14 cellular contexts compared by ENCODE assay signal in genomic region chr4:16598241-16599224, GRCh38.
DNase-seq lines count a peak whose midpoint lies in the region; ATAC-seq and TF ChIP-seq lines count a peak whose summit lies in the region.
"Had no signal": no experiment of that assay in that cellular context is flagged by ENCODE, and none has a peak within 500 bp of the region (broad histone marks: within the 10 kb centered on the region; RNA-seq: fewer than 3 reads in every experiment).

No MANE protein-coding gene starts in this region.

- peaks cover 5% of the 10 kb centered on the region; the same call in 1 of the 2 replicates for H3K36me3 ChIP-seq in GM23248 (ENCODE audit: low read depth)
- H3K36me3 ChIP-seq in SJCRH30, result no peaks in the 10 kb centered on the region
- no peaks in the 10 kb centered on the region for H3K36me3 ChIP-seq in endodermal cell (ENCODE audit: control insufficient read depth, insufficient read depth, low read length)

- intact Hi-C loops in left colon (cut with DNase I, micrococcal nuclease) (no loop called here), head of caudate nucleus (cut with DNase I) (no loop called here)

- no peaks in the 10 kb centered on the region for H3K9me2 ChIP-seq in GM23248 (ENCODE audit: insufficient read depth)

- in situ Hi-C loops in GM23248 (cut with MboI), result no loop called here

- H3K27ac Mint-ChIP-seq in endodermal cell (peak overlapping the region; percentile 65), nephron (peak overlapping the region; percentile 28 to 46 (median 32))
- H3K27ac Mint-ChIP-seq: activated naive CD4-positive, alpha-beta T cell treated with anti-CD3 and anti-CD28 coated beads, Interleukin-2, amount 50 U/mL, for 24 hours had no signal

- H4K20me1 ChIP-seq in GM23248 (ENCODE audit: insufficient read depth), result no peaks in the 10 kb centered on the region

- H3K4me1 ChIP-seq in GM23248 (ENCODE audit: insufficient read depth), result peaks cover 13% of the 10 kb centered on the region; the same call in 1 of the 2 replicates
- H3K4me1 ChIP-seq in SJCRH30, result 0 out of 2 replicates have a peak, but pooled peaks cover 3% of the 10 kb centered on the region
- H3K4me1 ChIP-seq in endodermal cell (ENCODE audit: control insufficient read depth, insufficient read depth, low read length), result no peaks in the 10 kb centered on the region

- 83 to 87% methylated on average over 9 of the region's 9 CpGs for WGBS in GM23248 (ENCODE audit: low coverage in 1 of 2, low lambda C conversion rate in 2 of 2, missing lambda C conversion rate in 2 of 2), 2 experiments
- 92 to 96% methylated on average over 4 to 9 of the region's 9 CpGs for whole genome bisulfite sequencing in endodermal cell (ENCODE audit: insufficient coverage in 1 of 2, insufficient read length in 1 of 2), 2 experiments

- H3K4me2 ChIP-seq in GM23248 (ENCODE audit: unreplicated experiment), result no peak overlapping the region

- H3K9me3 ChIP-seq in GM23248 (ENCODE audit: low read depth), result no peaks in the 10 kb centered on the region
- no peaks in the 10 kb centered on the region for H3K9me3 ChIP-seq in SJCRH30 (replicated peaks)
- H3K9me3 ChIP-seq in endodermal cell (ENCODE audit: control insufficient read depth, low read length), result no peaks in the 10 kb centered on the region

- H3K79me2 ChIP-seq in GM23248 (ENCODE audit: insufficient read depth), result peaks cover 29% of the 10 kb centered on the region

- H2AFZ ChIP-seq in GM23248, result 0 out of 2 replicates have a peak overlapping the region, but pooled peaks have one; percentile 12

- peak overlapping the region; percentile 57 for H3K27ac ChIP-seq in GM23248
- H3K27ac ChIP-seq in SJCRH30, result peak overlapping the region; percentile 8; the same call in 1 of the 2 replicates
- H3K27ac ChIP-seq in endodermal cell (ENCODE audit: low read depth, low read length), result peak overlapping the region; percentile 70

- H3K4me3 ChIP-seq in GM23248, result no peak overlapping the region
- no peak overlapping the region for H3K4me3 ChIP-seq in SJCRH30
- no peak overlapping the region for H3K4me3 ChIP-seq in endodermal cell (ENCODE audit: low read length)

- TF ChIP-seq CTCF in endodermal cell (conservative IDR thresholded peaks at IDR 0.05) (no peak), nephron (IDR thresholded peaks at IDR 0.05; ENCODE audit: unreplicated experiment in 3 of 3) (no peak)

- H3F3A ChIP-seq in GM23248 (ENCODE audit: insufficient read depth), result 0 out of 2 replicates have a peak, but pooled peaks cover 11% of the 10 kb centered on the region

- H3K4me1 Mint-ChIP-seq in endodermal cell, result peaks cover 9% of the 10 kb centered on the region
- H3K4me1 Mint-ChIP-seq in nephron, result peaks cover 23% of the 10 kb centered on the region
- H3K4me1 Mint-ChIP-seq: activated naive CD4-positive, alpha-beta T cell treated with anti-CD3 and anti-CD28 coated beads, Interleukin-2, amount 50 U/mL, for 24 hours had no signal

- DNase-seq in GM23248, result peak; percentile 58
- peak in 1 of 2 experiments; percentile 13 for DNase-seq in SJCRH30
- no peak for DNase-seq in endodermal cell
- DNase-seq in left colon, result no peak
- DNase-seq in NCI-H2196 (lab: John Stamatoyannopoulos, UW; ENCODE audit: unreplicated experiment), result no peak
- no peak for DNase-seq in head of caudate nucleus
- DNase-seq in activated CD4-positive, alpha-beta T cell treated with anti-CD3 and anti-CD28 coated beads, Interleukin-2, amount 50 U/mL, for 4 hours, result no peak
- DNase-seq: activated CD8-positive, alpha-beta memory T cell treated with anti-CD3 and anti-CD28 coated beads for 24 hours; effector memory CD4-positive, alpha-beta T cell; nephron progenitor cell; stimulated activated CD4-positive, alpha-beta T cell treated with anti-CD3 and anti-CD28 coated beads, Interleukin-12 subunit alpha, Interleukin-12 subunit beta, amount 100 ng/mL, for 4 hours; stimulated activated CD8-positive, alpha-beta memory T cell treated with anti-CD3 and anti-CD28 coated beads, Interleukin-4, amount 100 ng/mL, for 48 hours had no signal

- H3K27me3 ChIP-seq in GM23248 (replicated peaks; ENCODE audit: insufficient read depth) (no peaks in the 10 kb centered on the region), SJCRH30 (no peaks in the 10 kb centered on the region), endodermal cell (ENCODE audit: control insufficient read depth, insufficient read depth, low read length, poor library complexity, severe bottlenecking) (no peaks in the 10 kb centered on the region)

- H3K4me3 Mint-ChIP-seq in endodermal cell (no peak overlapping the region), nephron (no peak overlapping the region)
- H3K4me3 Mint-ChIP-seq: activated naive CD4-positive, alpha-beta T cell treated with anti-CD3 and anti-CD28 coated beads, Interleukin-2, amount 50 U/mL, for 24 hours; nephron progenitor cell had no signal

- H3K9me3 Mint-ChIP-seq in endodermal cell (no peaks in the 10 kb centered on the region), nephron (no peaks in the 10 kb centered on the region)
- H3K9me3 Mint-ChIP-seq: activated naive CD4-positive, alpha-beta T cell treated with anti-CD3 and anti-CD28 coated beads, Interleukin-2, amount 50 U/mL, for 24 hours; nephron progenitor cell had no signal

- H3K9ac ChIP-seq in GM23248 (no peak overlapping the region; the same call in 1 of the 2 replicates), endodermal cell (ENCODE audit: extremely low read depth, low read length, poor library complexity, severe bottlenecking) (no peak overlapping the region)

- no peak for ATAC-seq in left colon

- H3K36me3 Mint-ChIP-seq in endodermal cell (ENCODE audit: low read depth) (no peaks in the 10 kb centered on the region), nephron (ENCODE audit: low read depth) (peaks cover 20% of the 10 kb centered on the region)
- H3K36me3 Mint-ChIP-seq: activated naive CD4-positive, alpha-beta T cell treated with anti-CD3 and anti-CD28 coated beads, Interleukin-2, amount 50 U/mL, for 24 hours had no signal

- H3K27me3 Mint-ChIP-seq in endodermal cell (ENCODE audit: insufficient read depth), result peaks cover 4% of the 10 kb centered on the region
- peaks cover 4% of the 10 kb centered on the region for H3K27me3 Mint-ChIP-seq in nephron (ENCODE audit: low read depth)

Comparison
In these comparisons a context has a peak if more than half of its experiments do, and no peak if none do; other contexts are left out.
1. H3K27ac ChIP-seq: peak in every context shown above with its lines; median percentile 70 in endodermal cell; 57 in GM23248; 8 in SJCRH30.